In genomic region chr12:49740930-49741881, GRCh38 we compare ENCODE assay signal across 8 cellular contexts. TPM values are rescaled to one million over a fixed set of nuclear protein-coding genes. Genes with fewer than 3 reads are reported as not detected.
DNase-seq lines count a peak whose midpoint lies in the region; ATAC-seq and TF ChIP-seq lines count a peak whose summit lies in the region.

TSS of gene TMBIM6 (plus strand) at chr12:49741557. CDS start at chr12:49752494, 10,937 bp downstream.

- peak; percentile 98 for TF ChIP-seq CTCF in Panc1 (IDR thresholded peaks at IDR 0.05)

- H3K9me3 ChIP-seq in Panc1 (ENCODE audit: control insufficient read depth, insufficient read depth, low read depth, low read length) (no peaks in the 10 kb centered on the region), muscle layer of duodenum (ENCODE audit: control insufficient read depth in 1 of 2, low read length in 2 of 2) (no peaks in the 10 kb centered on the region)

- POLR2A ChIA-PET in Panc1 (lab: Charles Lee) = interaction anchor here (0.5 to 1.4 kb wide), 18 partner anchors 9 to 599 kb away, joined by 3 to 11 read pairs (median 4); no protein-coding TSS in a partner anchor

- in situ Hi-C loops in Panc1 (cut with HindIII; ENCODE audit: low pct_unique_long_range_greater_than_20kb, low sequenced_read_pairs) = no loop called here

- no peaks in the 10 kb centered on the region; the same call in 1 of the 2 replicates for H3K36me3 ChIP-seq in Panc1 (ENCODE audit: control insufficient read depth, insufficient read depth, low read length)
- H3K36me3 ChIP-seq in muscle layer of duodenum (ENCODE audit: control insufficient read depth in 1 of 2, insufficient read depth in 2 of 2, low read length in 2 of 2) = peaks cover 0 to 6% of the 10 kb centered on the region in 2 donors

- ATAC-seq in GM21717 (IDR thresholded peaks at IDR 0.05; ENCODE audit: unreplicated experiment) (peak; percentile 94), Panc1 (peak; percentile 99), esophagus mucosa (peak; percentile 99)

- BruUV-seq in Panc1 (replicated peaks; lab: Mats Ljungman, UMichigan) = no TSS peak

- H3K4me3 ChIP-seq in Panc1 (ENCODE audit: low read depth in 2 of 2, low read length in 2 of 2) (peak within 1 kb of the TSS; percentile 81 to 97), muscle layer of duodenum (ENCODE audit: low read depth in 1 of 2, low read length in 2 of 2) (peak within 1 kb of the TSS; percentile 83 to 91)

- intact Hi-C loops in Panc1 (cut with micrococcal nuclease; ENCODE audit: unreplicated experiment) = loop anchor here (10.0 kb wide), 1 partner anchor 96 kb away; no protein-coding TSS in a partner anchor

- H3K4me1 ChIP-seq in Panc1 (ENCODE audit: control insufficient read depth, insufficient read depth, low read length) (peaks cover 24% of the 10 kb centered on the region; the same call in 1 of the 2 replicates), muscle layer of duodenum (ENCODE audit: control insufficient read depth in 1 of 2, insufficient read depth in 2 of 2, low read length in 2 of 2) (peaks cover 12 to 37% of the 10 kb centered on the region in 2 donors)

- DNase-seq in DMS53 treated with DMSO at 0.1 percent for 48 hours (lab: John Stamatoyannopoulos, UW; ENCODE audit: unreplicated experiment) (peak; percentile 99), KG1 (lab: John Stamatoyannopoulos, UW) (peak; percentile 98), Panc1 (ENCODE audit: low read depth, low spot score) (peak; percentile 99)
- peak; percentile 97 to 98 for DNase-seq in activated T-cell treated with anti-CD3 and anti-CD28 coated beads, Interleukin-2, amount 50 U/mL, for 48 hours
- DNase-seq in stimulated activated CD8-positive, alpha-beta memory T cell treated with anti-CD3 and anti-CD28 coated beads, Interleukin-7, amount 100 ng/mL, for 48 hours (ENCODE audit: extremely low read depth in 1 of 2, low read depth in 1 of 2) = peak; percentile 96 to 100

- H3K27me3 ChIP-seq in Panc1 (ENCODE audit: control insufficient read depth, insufficient read depth, low read length) = no peaks in the 10 kb centered on the region
- no peaks in the 10 kb centered on the region for H3K27me3 ChIP-seq in muscle layer of duodenum (ENCODE audit: low read depth, low read length)

- CTCF ChIA-PET in Panc1 (lab: Charles Lee) = interaction anchor here (0.5 to 1.4 kb wide), 15 partner anchors 16 to 203 kb away, joined by 3 to 12 read pairs (median 3); no protein-coding TSS in a partner anchor

- H3K27ac ChIP-seq in Panc1 (ENCODE audit: low read length) (peak within 1 kb of the TSS; percentile 93), muscle layer of duodenum (ENCODE audit: low read length) (peak within 1 kb of the TSS; percentile 95)

RNA-seq across cellular contexts. Expression of gene TMBIM6, which starts in this region (rescaled TPM):
- 525 TPM for total RNA-seq in Panc1 (2021; ENCODE audit: unreplicated experiment)
- polyA plus RNA-seq in Panc1 (2012; ENCODE audit: insufficient read length) = 275 TPM
- total RNA-seq in esophagus mucosa = 386 TPM

Comparison
In these comparisons a context has a peak if more than half of its experiments do, and no peak if none do; other contexts are left out.
1. Peak in every context shown above with its lines: DNase-seq, ATAC-seq, H3K4me3 ChIP-seq and H3K27ac ChIP-seq.